In genomic region chr7:110386914-110387313, GRCh38 we compare ENCODE assay signal across 15 cellular contexts.
DNase-seq lines count a peak whose midpoint lies in the region; ATAC-seq and TF ChIP-seq lines count a peak whose summit lies in the region.
"Had no signal": no experiment of that assay in that cellular context is flagged by ENCODE, and none has a peak within 500 bp of the region (broad histone marks: within the 10 kb centered on the region; RNA-seq: fewer than 3 reads in every experiment).

No MANE protein-coding gene starts in this region.

- no peak for TF ChIP-seq CTCF in AG04450 (IDR thresholded peaks at IDR 0.05; ENCODE audit: low read depth, low read length)
- no peak for TF ChIP-seq CTCF in omental fat pad (IDR thresholded peaks at IDR 0.05)

- H3K9me3 ChIP-seq in AG04450 (ENCODE audit: control insufficient read depth, insufficient read depth, low read length): no peaks in the 10 kb centered on the region
- H3K9me3 ChIP-seq: Peyer's patch had no signal

- CTCF ChIA-PET in AG04450 (lab: Charles Lee): no interaction called here

- H3K4me3 ChIP-seq in AG04450 (ENCODE audit: low read depth, low read length): no peak overlapping the region
- H3K4me3 ChIP-seq: Peyer's patch had no signal

- H3K27ac ChIP-seq in AG04450 (ENCODE audit: low read depth, low read length): no peak overlapping the region
- H3K27ac ChIP-seq: parathyroid adenoma, Peyer's patch had no signal

- POLR2A ChIA-PET in AG04450 (lab: Yijun Ruan, JAX): no interaction called here

- ATAC-seq in HG03095 (IDR thresholded peaks at IDR 0.05; ENCODE audit: unreplicated experiment): no peak
- no peak for ATAC-seq in omental fat pad (ENCODE audit: low FRiP score)
- ATAC-seq: left ventricle myocardium superior had no signal

- DNase-seq in AG04450 (ENCODE audit: low read depth, low spot score) (peak; percentile 30), HS-5 (ENCODE audit: low read depth) (peak; percentile 16), amniotic epithelial cell (ENCODE audit: low read depth) (peak; percentile 70), islet precursor cell (peak; percentile 94), NCI-H2081 treated with DMSO at 0.1 percent for 48 hours (lab: John Stamatoyannopoulos, UW) (no peak), omental fat pad (ENCODE audit: low spot score) (no peak), NCI-H1930 (lab: John Stamatoyannopoulos, UW) (no peak)
- DNase-seq: activated naive CD8-positive, alpha-beta T cell treated with anti-CD3 and anti-CD28 coated beads for 36 hours; GDM1; Karpas-422; left ventricle myocardium superior; NCI-H2171 treated with DMSO at 0.1 percent for 48 hours; Peyer's patch had no signal

- no peaks in the 10 kb centered on the region for H3K27me3 ChIP-seq in AG04450 (ENCODE audit: control insufficient read depth, insufficient read depth, low read length)
- H3K27me3 ChIP-seq: Peyer's patch had no signal

Comparison
In these comparisons a context has a peak if more than half of its experiments do, and no peak if none do; other contexts are left out.
1. DNase-seq: peak in AG04450 (single experiment), HS-5 (single experiment), amniotic epithelial cell (single experiment) and islet precursor cell (single experiment); none in NCI-H2081 treated with DMSO at 0.1 percent for 48 hours (single experiment), omental fat pad (single experiment) and NCI-H1930 (0 of 2).